ENCODE assay signal across 9 cellular contexts in genomic region chr1:25618433-25618808, GRCh38. TPM values are rescaled to one million over a fixed set of nuclear protein-coding genes. Genes with fewer than 3 reads are reported as not detected.
DNase-seq lines count a peak whose midpoint lies in the region; ATAC-seq, FAIRE-seq and TF ChIP-seq lines count a peak whose summit lies in the region.
"Had no signal": no experiment of that assay in that cellular context is flagged by ENCODE, and none has a peak within 500 bp of the region (broad histone marks: within the 10 kb centered on the region; RNA-seq: fewer than 3 reads in every experiment).

No MANE protein-coding gene starts in this region.

- ATAC-seq in HG02571 (IDR thresholded peaks at IDR 0.05; ENCODE audit: unreplicated experiment): no peak

- H3K27me3 Mint-ChIP-seq in HFFc6 (ENCODE audit: insufficient read depth): peaks cover 60% of the 10 kb centered on the region
- peaks cover 75% of the 10 kb centered on the region for H3K27me3 Mint-ChIP-seq in activated T-helper 2 cell treated with anti-CD3 and anti-CD28 coated beads, Interferon-gamma antibody, Interleukin-2, Interleukin-4, amounts not matched to agents 10 μg/mL and 5 μg/mL and 100 μg/mL, durations not matched to agents 14 hours and 24 hours and 36 hours (ENCODE audit: low read depth)

- 49 to 69% (median 64%) methylated on average over 4 of the region's 4 CpGs for WGBS in spleen, 5 donors

- H3K36me3 Mint-ChIP-seq in HFFc6 (ENCODE audit: low read depth): no peaks in the 10 kb centered on the region
- no peaks in the 10 kb centered on the region for H3K36me3 Mint-ChIP-seq in activated T-helper 2 cell treated with anti-CD3 and anti-CD28 coated beads, Interferon-gamma antibody, Interleukin-2, Interleukin-4, amounts not matched to agents 10 μg/mL and 5 μg/mL and 100 μg/mL, durations not matched to agents 14 hours and 24 hours and 36 hours (ENCODE audit: low read depth)

- H3K4me1 Mint-ChIP-seq in HFFc6 (ENCODE audit: low read depth): peaks cover 12% of the 10 kb centered on the region; the same call in 1 of the 2 replicates
- peaks cover 65% of the 10 kb centered on the region for H3K4me1 Mint-ChIP-seq in activated T-helper 2 cell treated with anti-CD3 and anti-CD28 coated beads, Interferon-gamma antibody, Interleukin-2, Interleukin-4, amounts not matched to agents 10 μg/mL and 5 μg/mL and 100 μg/mL, durations not matched to agents 14 hours and 24 hours and 36 hours (ENCODE audit: low read depth)

- peak overlapping the region; percentile 14 to 43 for H3K9ac ChIP-seq in kidney (ENCODE audit: low read length in 2 of 2)

- in situ Hi-C loops in HAP-1 (cut with MboI; ENCODE audit: low sequenced_read_pairs): no loop called here

- peak overlapping the region; percentile 20; the same call in 1 of the 2 replicates for H3K4me3 Mint-ChIP-seq in HFFc6
- H3K4me3 Mint-ChIP-seq in activated T-helper 2 cell treated with anti-CD3 and anti-CD28 coated beads, Interferon-gamma antibody, Interleukin-2, Interleukin-4, amounts not matched to agents 10 μg/mL and 5 μg/mL and 100 μg/mL, durations not matched to agents 14 hours and 24 hours and 36 hours (ENCODE audit: low read depth): peak overlapping the region; percentile 85

- TF ChIP-seq POLR2A in spleen (IDR thresholded peaks at IDR 0.05): no peak

- TF ChIP-seq CTCF in HFFc6 (IDR thresholded peaks at IDR 0.05) (no peak), kidney (IDR thresholded peaks at IDR 0.05; ENCODE audit: borderline replicate concordance, extremely low read depth, insufficient read depth) (no peak), spleen (IDR thresholded peaks at IDR 0.05 in 8 of 11, conservative IDR thresholded peaks at IDR 0.05 in 3 of 11) (no peak)

- H3K36me3 ChIP-seq in kidney (ENCODE audit: control insufficient read depth in 1 of 2, insufficient read depth in 2 of 2, low read length in 2 of 2): no peaks in the 10 kb centered on the region
- no peaks in the 10 kb centered on the region for H3K36me3 ChIP-seq in spleen
- no peaks in the 10 kb centered on the region for H3K36me3 ChIP-seq in HAP-1 (replicated peaks)

- peaks cover 13 to 28% of the 10 kb centered on the region in 2 donors for H3K4me1 ChIP-seq in kidney (ENCODE audit: control insufficient read depth in 1 of 2, insufficient read depth in 1 of 2, low read depth in 1 of 2, low read length in 2 of 2)
- peaks cover 25 to 86% (median 64%) of the 10 kb centered on the region in 6 donors for H3K4me1 ChIP-seq in spleen
- no peaks in the 10 kb centered on the region for H3K4me1 ChIP-seq in HAP-1

- DNase-seq in HFFc6: no peak
- DNase-seq in activated T-helper 2 cell treated with anti-CD3 and anti-CD28 coated beads, Interferon-gamma antibody, Interleukin-2, Interleukin-4, amounts not matched to agents 10 μg/mL and 5 μg/mL and 100 μg/mL, durations not matched to agents 14 hours and 24 hours and 36 hours (ENCODE audit: low spot score): no peak
- DNase-seq in kidney: no peak
- DNase-seq in spleen: no peak
- DNase-seq in HAP-1 (ENCODE audit: low spot score in 2 of 2): no peak
- no peak for DNase-seq in HUDEP-2 (lab: John Stamatoyannopoulos, UW; ENCODE audit: unreplicated experiment in 76 of 76)
- DNase-seq in NCI-H2029 (lab: John Stamatoyannopoulos, UW): no peak

- H3K9me3 ChIP-seq in kidney (ENCODE audit: control insufficient read depth in 1 of 2, low read length in 2 of 2) (no peaks in the 10 kb centered on the region), spleen (no peaks in the 10 kb centered on the region), HAP-1 (no peaks in the 10 kb centered on the region; the same call in 1 of the 2 replicates)

- no peaks in the 10 kb centered on the region for H3K9me3 Mint-ChIP-seq in HFFc6
- H3K9me3 Mint-ChIP-seq in activated T-helper 2 cell treated with anti-CD3 and anti-CD28 coated beads, Interferon-gamma antibody, Interleukin-2, Interleukin-4, amounts not matched to agents 10 μg/mL and 5 μg/mL and 100 μg/mL, durations not matched to agents 14 hours and 24 hours and 36 hours: no peaks in the 10 kb centered on the region

- peak overlapping the region in 1 of 2 donors; percentile 32 for H3K27ac ChIP-seq in kidney (ENCODE audit: low read depth in 2 of 2, low read length in 2 of 2)
- peak overlapping the region in 7 of 8 donors; percentile 69 to 91 (median 77) for H3K27ac ChIP-seq in spleen

- H3K27me3 ChIP-seq in spleen (replicated peaks in 1 of 7) (peaks cover 0 to 14% (median 0%) of the 10 kb centered on the region in 7 donors), HAP-1 (ENCODE audit: low read depth) (no peaks in the 10 kb centered on the region)

- H3K27ac Mint-ChIP-seq in HFFc6: no peak overlapping the region
- H3K27ac Mint-ChIP-seq in activated T-helper 2 cell treated with anti-CD3 and anti-CD28 coated beads, Interferon-gamma antibody, Interleukin-2, Interleukin-4, amounts not matched to agents 10 μg/mL and 5 μg/mL and 100 μg/mL, durations not matched to agents 14 hours and 24 hours and 36 hours: peak overlapping the region; percentile 64

- no peak for FAIRE-seq in kidney (lab: Jason Lieb, UNC)
- FAIRE-seq: H54 had no signal

- intact Hi-C loops in activated T-helper 2 cell treated with anti-CD3 and anti-CD28 coated beads, Interferon-gamma antibody, Interleukin-2, Interleukin-4, amounts not matched to agents 10 μg/mL and 5 μg/mL and 100 μg/mL, durations not matched to agents 14 hours and 24 hours and 36 hours (cut with micrococcal nuclease): no loop called here
- intact Hi-C loops in kidney (cut with DNase I) (loop anchor here (10.0 kb wide), 1 partner anchor 176 kb away; no protein-coding TSS in a partner anchor), spleen (cut with DNase I; ENCODE audit: low total_unique reads) (no loop called here)

- peak overlapping the region; percentile 63 to 75 for H3K4me3 ChIP-seq in kidney (ENCODE audit: low read length in 2 of 2)
- peak overlapping the region; percentile 58 to 98 (median 91) for H3K4me3 ChIP-seq in spleen
- no peak overlapping the region for H3K4me3 ChIP-seq in HAP-1

RNA-seq across cellular contexts. Expression of gene MAN1C1, which starts 1.8 kb away (rescaled TPM):
- total RNA-seq in HFFc6 (2021; fragmentation: NEBNext Ultra II Directional; extraction: Animal tissue kit (Norgen Biotek cat#: 25700)): under 1 TPM in 3 of 6 experiments, not detected in 3; 0.07 to 0.14 (median 0.08) TPM
- total RNA-seq in activated T-helper 2 cell treated with anti-CD3 and anti-CD28 coated beads, Interferon-gamma antibody, Interleukin-2, Interleukin-4, amounts not matched to agents 10 μg/mL and 5 μg/mL and 100 μg/mL, durations not matched to agents 14 hours and 24 hours and 36 hours: 4.1 and 5.0 TPM in 2 replicates
- total RNA-seq in kidney (31.7 TPM), spleen (10 to 100 TPM; 25.0 to 54.3 (median 47.2) TPM)
- polyA plus RNA-seq in kidney (ENCODE audit: insufficient read depth, low read depth, low replicate concordance) (65.5 TPM), spleen (1 to 10 TPM; 4.6 to 7.0 (median 6.9) TPM)
